Comparison of ENCODE assay signal across 10 cellular contexts in the genomic region with DNA sequence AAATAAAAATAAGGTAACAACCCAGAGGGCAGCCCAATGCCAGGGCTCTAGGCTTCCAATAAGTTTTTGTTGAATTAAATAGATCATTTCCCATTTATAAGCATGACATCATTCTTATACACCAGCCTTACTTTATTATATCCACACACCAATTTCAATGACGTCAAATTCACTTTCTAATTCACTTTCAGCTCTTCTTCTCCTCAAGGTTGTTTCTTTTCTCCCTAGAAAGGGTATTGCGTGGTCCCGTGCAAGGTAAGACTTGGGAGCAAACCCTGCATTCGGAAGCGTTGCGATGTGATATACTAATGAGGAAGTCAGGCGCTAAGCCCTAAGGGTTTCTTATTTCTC. TPM values are rescaled to one million over a fixed set of nuclear protein-coding genes. Genes with fewer than 3 reads are reported as not detected.
DNase-seq lines count a peak whose midpoint lies in the region; ATAC-seq and TF ChIP-seq lines count a peak whose summit lies in the region.
"Had no signal": no experiment of that assay in that cellular context is flagged by ENCODE, and none has a peak within 500 bp of the region (broad histone marks: within the 10 kb centered on the region; RNA-seq: fewer than 3 reads in every experiment).

No MANE protein-coding gene starts in this region.

- H3K9me3 Mint-ChIP-seq in effector memory CD8-positive, alpha-beta T cell = peaks cover 3 to 13% of the 10 kb centered on the region in 2 donors

- H3K27ac Mint-ChIP-seq in effector memory CD8-positive, alpha-beta T cell = no peak overlapping the region
- H3K27ac Mint-ChIP-seq: activated CD4-positive, alpha-beta T cell treated with anti-CD3 and anti-CD28 coated beads for 36 hours had no signal

- H3K4me2 ChIP-seq in PC-3 (ENCODE audit: low read length) = peak overlapping the region; percentile 80
- H3K4me2 ChIP-seq in neuronal stem cell (ENCODE audit: insufficient read depth, low read length, poor library complexity, severe bottlenecking) = no peak overlapping the region

- H3K27me3 Mint-ChIP-seq in effector memory CD8-positive, alpha-beta T cell = peaks cover 20 to 41% of the 10 kb centered on the region in 2 donors

- H3K18ac ChIP-seq in neuronal stem cell (ENCODE audit: low read length) = no peak overlapping the region

- H2AFZ ChIP-seq in PC-3 (ENCODE audit: low read length) (peak overlapping the region; percentile 73), neuronal stem cell (ENCODE audit: low read length) (peak overlapping the region; percentile 93)

- no peaks in the 10 kb centered on the region for H3K9me3 ChIP-seq in PC-3 (ENCODE audit: low read length)
- H3K9me3 ChIP-seq in neuronal stem cell (replicated peaks in 1 of 2; ENCODE audit: control insufficient read depth in 2 of 2, insufficient read depth in 1 of 2, low read depth in 1 of 2, low read length in 2 of 2) = no peaks in the 10 kb centered on the region

- no peak overlapping the region for H3K4ac ChIP-seq in neuronal stem cell (ENCODE audit: low read length)

- H3K36me3 Mint-ChIP-seq in effector memory CD8-positive, alpha-beta T cell (ENCODE audit: insufficient read depth) = no peaks in the 10 kb centered on the region

- TF ChIP-seq CTCF in BJ (IDR thresholded peaks at IDR 0.05; ENCODE audit: insufficient read depth, low read depth, low read length) (no peak), PC-3 (conservative IDR thresholded peaks at IDR 0.05; ENCODE audit: low read depth, low read length) (no peak), epithelial cell of proximal tubule (conservative IDR thresholded peaks at IDR 0.05; ENCODE audit: low read depth, low read length) (no peak)

- no peak overlapping the region for H2BK5ac ChIP-seq in neuronal stem cell (ENCODE audit: low read length)

- no peak overlapping the region for H2AK5ac ChIP-seq in neuronal stem cell (ENCODE audit: low read depth, low read length)

- no peak overlapping the region for H3K23ac ChIP-seq in neuronal stem cell (ENCODE audit: low read depth, low read length, poor library complexity)

- H4K91ac ChIP-seq in neuronal stem cell (ENCODE audit: low read depth, low read length, poor library complexity) = no peak overlapping the region

- DNase-seq in BJ (ENCODE audit: low read depth) (no peak), PC-3 (no peak), epithelial cell of proximal tubule (ENCODE audit: low read depth) (no peak), neuronal stem cell (ENCODE audit: low spot score) (no peak), NCI-H82 treated with DMSO at 0.1 percent for 48 hours (lab: John Stamatoyannopoulos, UW; ENCODE audit: unreplicated experiment) (no peak)
- DNase-seq in effector memory CD8-positive, alpha-beta T cell = no peak
- no peak for DNase-seq in activated CD4-positive, CD25-positive, alpha-beta regulatory T cell (lab: John Stamatoyannopoulos, UW)
- DNase-seq: activated CD4-positive, alpha-beta T cell treated with anti-CD3 and anti-CD28 coated beads for 36 hours had no signal

- H3K79me1 ChIP-seq in neuronal stem cell (ENCODE audit: low read depth, low read length) = no peaks in the 10 kb centered on the region

- BruUV-seq in PC-3 (replicated peaks; lab: Mats Ljungman, UMichigan) = no TSS peak

- 100% methylated on average over 1 of the region's 7 CpGs; no CpG with 5 or more reads in 1 of the 2 donors for WGBS in neuronal stem cell (ENCODE audit: extremely low coverage in 2 of 2, insufficient read length in 2 of 2, insufficient replicate concordance in 1 of 2), 2 donors

- H2BK15ac ChIP-seq in neuronal stem cell (ENCODE audit: low read length) = no peak overlapping the region

- H2BK12ac ChIP-seq in neuronal stem cell (ENCODE audit: low read length) = no peak overlapping the region

- H3K4me3 ChIP-seq in BJ (ENCODE audit: low read depth, low read length) (peak overlapping the region; percentile 97), PC-3 (ENCODE audit: low read length) (peak overlapping the region; percentile 76), epithelial cell of proximal tubule (ENCODE audit: low read depth, low read length) (peak overlapping the region; percentile 58), neuronal stem cell (ENCODE audit: low read length in 2 of 2) (peak overlapping the region in 1 of 2 donors; percentile 53)

- H3K27me3 ChIP-seq in BJ (ENCODE audit: control insufficient read depth, insufficient read depth, low read length) (no peaks in the 10 kb centered on the region), PC-3 (ENCODE audit: low read length) (no peaks in the 10 kb centered on the region), neuronal stem cell (ENCODE audit: control insufficient read depth in 3 of 3, insufficient read depth in 3 of 3, low read depth in 1 of 3, low read length in 3 of 3) (peaks cover 7 to 55% (median 11%) of the 10 kb centered on the region in 3 experiments)

- no peaks in the 10 kb centered on the region for H3K4me1 Mint-ChIP-seq in effector memory CD8-positive, alpha-beta T cell (ENCODE audit: low read depth in 2 of 2)

- H3K9ac ChIP-seq in PC-3 (ENCODE audit: low read length) (peak overlapping the region; percentile 87), neuronal stem cell (ENCODE audit: low read depth, low read length, poor library complexity) (no peak overlapping the region)

- H4K20me1 ChIP-seq in PC-3 (ENCODE audit: low read length) = peaks cover 9% of the 10 kb centered on the region

- H3F3A ChIP-seq in PC-3 (ENCODE audit: low read length, unreplicated experiment) = peaks cover 32% of the 10 kb centered on the region

- H4K8ac ChIP-seq in neuronal stem cell (ENCODE audit: low read depth, low read length) = no peak overlapping the region

- H3K9me2 ChIP-seq in PC-3 (replicated peaks; ENCODE audit: low read length) = no peaks in the 10 kb centered on the region

- H3K36me3 ChIP-seq in BJ (ENCODE audit: control insufficient read depth, insufficient read depth, low read length) = peaks cover 6% of the 10 kb centered on the region
- peaks cover 33% of the 10 kb centered on the region for H3K36me3 ChIP-seq in PC-3 (ENCODE audit: low read depth, low read length)
- H3K36me3 ChIP-seq in neuronal stem cell (replicated peaks in 1 of 2; ENCODE audit: control insufficient read depth in 2 of 2, insufficient read depth in 2 of 2, low read length in 2 of 2) = no peaks in the 10 kb centered on the region

- H3K4me3 Mint-ChIP-seq in effector memory CD8-positive, alpha-beta T cell = no peak overlapping the region
- H3K4me3 Mint-ChIP-seq: activated CD4-positive, alpha-beta T cell treated with anti-CD3 and anti-CD28 coated beads for 36 hours had no signal

- POLR2A ChIA-PET in BJ (lab: Charles Lee) (interaction anchor here (0.7 to 1.1 kb wide), 2 partner anchors 153 to 174 kb away, joined by 4 to 5 read pairs; no protein-coding TSS in a partner anchor), PC-3 (lab: Charles Lee; ENCODE audit: unreplicated experiment) (interaction anchor here (0.5 to 2.8 kb wide), 3 partner anchors 120 to 174 kb away, joined by 3 to 27 read pairs (median 3); no protein-coding TSS in a partner anchor)

- H3K79me2 ChIP-seq in PC-3 (ENCODE audit: low read length) = peaks cover 55% of the 10 kb centered on the region

- ATAC-seq in PC-3 = no peak
- ATAC-seq in HG02798 (IDR thresholded peaks at IDR 0.05; ENCODE audit: poor library complexity, unreplicated experiment) = no peak
- ATAC-seq in effector memory CD8-positive, alpha-beta T cell (replicated peaks) = no peak
- ATAC-seq: activated CD4-positive, alpha-beta T cell treated with anti-CD3 and anti-CD28 coated beads for 36 hours had no signal

- H3K27ac ChIP-seq in PC-3 (ENCODE audit: low read length) (peak overlapping the region; percentile 82), neuronal stem cell (replicated peaks; ENCODE audit: low read length) (no peak overlapping the region)

- H2BK120ac ChIP-seq in neuronal stem cell (ENCODE audit: low read depth, low read length) = no peak overlapping the region

- CTCF ChIA-PET in BJ (lab: Yijun Ruan, JAX) = interaction anchor here (1.3 to 4.5 kb wide), 5 partner anchors 26 to 428 kb away, joined by 3 to 76 read pairs (median 5); no protein-coding TSS in a partner anchor
- CTCF ChIA-PET in PC-3 (lab: Charles Lee) = interaction anchor here (1.2 to 3.3 kb wide), 3 partner anchors 57 to 254 kb away, joined by 3 to 56 read pairs (median 37); no protein-coding TSS in a partner anchor

- H3K14ac ChIP-seq in neuronal stem cell (ENCODE audit: low read length) = no peak overlapping the region

- intact Hi-C loops in PC-3 (cut with micrococcal nuclease) = no loop called here

- H3K4me1 ChIP-seq in PC-3 (ENCODE audit: insufficient read depth, low read length) (peaks cover 50% of the 10 kb centered on the region), neuronal stem cell (ENCODE audit: control insufficient read depth in 2 of 2, insufficient read depth in 1 of 2, low read depth in 1 of 2, low read length in 2 of 2) (peaks cover 2 to 8% of the 10 kb centered on the region in 2 donors)

RNA-seq across cellular contexts. Expression of gene DKK1, which starts 1.1 kb away (rescaled TPM):
- polyA plus RNA-seq in BJ (2011; rRNA removed) = 575 and 1,028 TPM in 2 replicates
- 192 and 338 TPM in 2 replicates for polyA minus RNA-seq in BJ (2011; rRNA and poly(A)+ RNA removed)
- total RNA-seq in PC-3 (2014; rRNA removed) = 1,187 and 1,592 TPM in 2 replicates
- 3.2 and 39.9 TPM in 2 replicates for total RNA-seq in epithelial cell of proximal tubule
- not detected for polyA plus RNA-seq in neuronal stem cell (2013, experiment 1 of 2)
- polyA plus RNA-seq in neuronal stem cell (2013, experiment 2 of 2) = 0.01 TPM
- total RNA-seq: activated CD4-positive, alpha-beta T cell treated with anti-CD3 and anti-CD28 coated beads for 36 hours; mononuclear cell had no signal

Comparison
In these comparisons a context has a peak if more than half of its experiments do, and no peak if none do; other contexts are left out.
1. RNA of gene DKK1, which starts 1.1 kb away (total RNA-seq): 1,187 to 1,592 TPM in PC-3; 3.2 to 39.9 TPM in epithelial cell of proximal tubule; every median in the first group is over 10 times any median in the second.